ENCODE assay signal across 23 cellular contexts in the genomic region with DNA sequence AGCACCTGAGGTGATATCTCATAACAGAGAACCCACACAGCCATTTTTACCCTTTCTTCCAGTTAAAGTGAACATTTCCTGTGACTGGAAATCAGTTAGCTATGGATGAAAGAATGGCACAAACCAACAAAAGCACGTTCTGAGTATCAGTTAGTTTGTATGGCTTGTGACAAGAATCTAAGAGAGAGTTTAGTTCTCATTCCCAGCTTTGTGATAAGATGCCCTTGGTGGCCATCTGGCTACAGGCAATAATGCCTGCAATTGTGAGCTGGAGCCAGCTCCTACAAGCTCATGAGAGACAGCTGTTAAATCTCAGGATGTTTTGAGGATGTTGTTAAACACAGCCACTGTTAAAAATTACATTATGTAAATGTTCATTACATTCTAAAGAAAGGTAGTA.
DNase-seq lines count a peak whose midpoint lies in the region; ATAC-seq lines count a peak whose summit lies in the region.
"Had no signal": no experiment of that assay in that cellular context is flagged by ENCODE, and none has a peak within 500 bp of the region (broad histone marks: within the 10 kb centered on the region; RNA-seq: fewer than 3 reads in every experiment).

No MANE protein-coding gene starts in this region.

- DNase-seq in NCI-H82 (lab: John Stamatoyannopoulos, UW) (peak; percentile 54), NCI-H82 treated with DMSO at 0.1 percent for 48 hours (lab: John Stamatoyannopoulos, UW; ENCODE audit: unreplicated experiment) (no peak), NCI-H69 (lab: John Stamatoyannopoulos, UW) (peak; percentile 38), epithelial cell of prostate (ENCODE audit: low read depth, low spot score) (no peak), SHP77 treated with DMSO at 0.1 percent for 48 hours (lab: John Stamatoyannopoulos, UW) (no peak), islet precursor cell (no peak), GF-D8 (lab: John Stamatoyannopoulos, UW) (no peak)
- DNase-seq: ACHN; CD8-positive, alpha-beta T cell; DMS53; GDM1; H7; HFFc6; Kasumi-1; MG63; NCI-H1417 treated with DMSO at 0.1 percent for 48 hours; NCI-H2029; NK-92 treated with Interleukin-12 subunit alpha and Interleukin-12 subunit beta, amount 100 ng/mL, for 24 hours; Right ventricle myocardium superior; T-helper 2 cell had no signal

- peak overlapping the region; percentile 98 for H3K27ac ChIP-seq in epithelial cell of prostate
- H3K27ac ChIP-seq: 22Rv1; BLaER1 treated with 17β-estradiol and CSF1 and Interleukin-3, amounts not matched to agents 10 nM and 100 nM had no signal

- ATAC-seq in GM21526 (IDR thresholded peaks at IDR 0.05; ENCODE audit: low FRiP score, unreplicated experiment), result no peak
- ATAC-seq: CD8-positive, alpha-beta T cell had no signal

Comparison
In these comparisons a context has a peak if more than half of its experiments do, and no peak if none do; other contexts are left out.
1. DNase-seq: peak in NCI-H82 (single experiment) and NCI-H69 (single experiment); none in NCI-H82 treated with DMSO at 0.1 percent for 48 hours (single experiment), epithelial cell of prostate (single experiment), SHP77 treated with DMSO at 0.1 percent for 48 hours (single experiment), islet precursor cell (single experiment) and GF-D8 (single experiment).